Comparison of ENCODE assay signal across 12 cellular contexts in genomic region chr11:9489366-9489765, GRCh38. TPM values are rescaled to one million over a fixed set of nuclear protein-coding genes. Genes with fewer than 3 reads are reported as not detected.
DNase-seq lines count a peak whose midpoint lies in the region; ATAC-seq and TF ChIP-seq lines count a peak whose summit lies in the region.
"Had no signal": no experiment of that assay in that cellular context is flagged by ENCODE, and none has a peak within 500 bp of the region (broad histone marks: within the 10 kb centered on the region; RNA-seq: fewer than 3 reads in every experiment).

No MANE protein-coding gene starts in this region.

- H3K9me3 ChIP-seq in GM23248 (ENCODE audit: low read depth) (no peaks in the 10 kb centered on the region), skeletal muscle satellite cell (replicated peaks; ENCODE audit: low read length) (no peaks in the 10 kb centered on the region)
- H3K9me3 ChIP-seq: lower lobe of right lung, SJCRH30 had no signal

- H3K27ac ChIP-seq in GM23248, result peak overlapping the region; percentile 56
- H3K27ac ChIP-seq: lower lobe of right lung, SJCRH30 had no signal

- peak overlapping the region; percentile 56 for H3K9ac ChIP-seq in GM23248
- H3K9ac ChIP-seq in skeletal muscle satellite cell (ENCODE audit: low read depth, low read length), result peak overlapping the region; percentile 53

- H3K4me1 ChIP-seq in GM23248 (ENCODE audit: insufficient read depth) (peaks cover 31% of the 10 kb centered on the region), skeletal muscle satellite cell (ENCODE audit: control insufficient read depth, insufficient read depth, low read length) (peaks cover 30% of the 10 kb centered on the region)
- H3K4me1 ChIP-seq: lower lobe of right lung, SJCRH30 had no signal

- peak overlapping the region; percentile 93 for H3K4me2 ChIP-seq in GM23248 (ENCODE audit: unreplicated experiment)
- H3K4me2 ChIP-seq in skeletal muscle satellite cell (ENCODE audit: low read length), result peak overlapping the region; percentile 72

- peak overlapping the region; percentile 64 for H3K4me3 ChIP-seq in GM23248
- H3K4me3 ChIP-seq in fibroblast of mammary gland (ENCODE audit: control insufficient read depth, low read depth, low read length), result no peak overlapping the region
- peak overlapping the region; percentile 38 for H3K4me3 ChIP-seq in skeletal muscle satellite cell (ENCODE audit: low read length)
- H3K4me3 ChIP-seq: lower lobe of right lung, SJCRH30 had no signal

- in situ Hi-C loops in GM23248 (cut with MboI), result no loop called here

- no peaks in the 10 kb centered on the region for H3K9me3 Mint-ChIP-seq in activated T-helper 2 cell treated with anti-CD3 and anti-CD28 coated beads, Interferon-gamma antibody, Interleukin-2, Interleukin-4, amounts not matched to agents 10 μg/mL and 5 μg/mL and 100 μg/mL, durations not matched to agents 14 hours and 24 hours and 36 hours

- TF ChIP-seq CTCF in fibroblast of mammary gland (conservative IDR thresholded peaks at IDR 0.05; ENCODE audit: control insufficient read depth, insufficient read depth, low read depth, low read length), result no peak

- H3K36me3 Mint-ChIP-seq in activated T-helper 2 cell treated with anti-CD3 and anti-CD28 coated beads, Interferon-gamma antibody, Interleukin-2, Interleukin-4, amounts not matched to agents 10 μg/mL and 5 μg/mL and 100 μg/mL, durations not matched to agents 14 hours and 24 hours and 36 hours (ENCODE audit: low read depth), result peaks cover 45% of the 10 kb centered on the region

- DNase-seq in GM23248 (peak; percentile 84), fibroblast of mammary gland (ENCODE audit: low read depth) (peak; percentile 55), NAMALWA (ENCODE audit: low spot score) (no peak), NCI-H82 (lab: John Stamatoyannopoulos, UW) (no peak)
- DNase-seq in activated T-helper 2 cell treated with anti-CD3 and anti-CD28 coated beads, Interferon-gamma antibody, Interleukin-2, Interleukin-4, amounts not matched to agents 10 μg/mL and 5 μg/mL and 100 μg/mL, durations not matched to agents 14 hours and 24 hours and 36 hours (ENCODE audit: low spot score), result no peak
- DNase-seq: activated effector memory CD4-positive, alpha-beta T cell treated with anti-CD3 and anti-CD28 coated beads, Interleukin-2, amount 50 U/mL, for 16 hours; Kasumi-1; lower lobe of right lung; SJCRH30 had no signal

- H3F3A ChIP-seq in GM23248 (ENCODE audit: insufficient read depth), result peaks cover 25% of the 10 kb centered on the region

- no peaks in the 10 kb centered on the region for H4K20me1 ChIP-seq in GM23248 (ENCODE audit: insufficient read depth)

- peak overlapping the region; percentile 68 for H2AFZ ChIP-seq in GM23248

- no peaks in the 10 kb centered on the region for H3K27me3 Mint-ChIP-seq in activated T-helper 2 cell treated with anti-CD3 and anti-CD28 coated beads, Interferon-gamma antibody, Interleukin-2, Interleukin-4, amounts not matched to agents 10 μg/mL and 5 μg/mL and 100 μg/mL, durations not matched to agents 14 hours and 24 hours and 36 hours (ENCODE audit: low read depth)

- intact Hi-C loops in activated T-helper 2 cell treated with anti-CD3 and anti-CD28 coated beads, Interferon-gamma antibody, Interleukin-2, Interleukin-4, amounts not matched to agents 10 μg/mL and 5 μg/mL and 100 μg/mL, durations not matched to agents 14 hours and 24 hours and 36 hours (cut with micrococcal nuclease), result no loop called here

- H3K27ac Mint-ChIP-seq in activated T-helper 2 cell treated with anti-CD3 and anti-CD28 coated beads, Interferon-gamma antibody, Interleukin-2, Interleukin-4, amounts not matched to agents 10 μg/mL and 5 μg/mL and 100 μg/mL, durations not matched to agents 14 hours and 24 hours and 36 hours, result peak overlapping the region; percentile 25

- peaks cover 4% of the 10 kb centered on the region; the same call in 1 of the 2 replicates for H3K79me2 ChIP-seq in GM23248 (ENCODE audit: insufficient read depth)

- no peaks in the 10 kb centered on the region for H3K4me1 Mint-ChIP-seq in activated T-helper 2 cell treated with anti-CD3 and anti-CD28 coated beads, Interferon-gamma antibody, Interleukin-2, Interleukin-4, amounts not matched to agents 10 μg/mL and 5 μg/mL and 100 μg/mL, durations not matched to agents 14 hours and 24 hours and 36 hours (ENCODE audit: low read depth)

- 1 to 3% methylated on average over 3 of the region's 3 CpGs for WGBS in GM23248 (ENCODE audit: low coverage in 1 of 2, low lambda C conversion rate in 2 of 2, missing lambda C conversion rate in 2 of 2), 2 experiments

- peaks cover 8% of the 10 kb centered on the region; the same call in 1 of the 2 replicates for H3K36me3 ChIP-seq in GM23248 (ENCODE audit: low read depth)
- H3K36me3 ChIP-seq in skeletal muscle satellite cell (ENCODE audit: insufficient read depth, low read length), result peaks cover 13% of the 10 kb centered on the region

- H3K4me3 Mint-ChIP-seq in activated T-helper 2 cell treated with anti-CD3 and anti-CD28 coated beads, Interferon-gamma antibody, Interleukin-2, Interleukin-4, amounts not matched to agents 10 μg/mL and 5 μg/mL and 100 μg/mL, durations not matched to agents 14 hours and 24 hours and 36 hours (ENCODE audit: low read depth), result no peak overlapping the region

- ATAC-seq in HG02571 (IDR thresholded peaks at IDR 0.05; ENCODE audit: unreplicated experiment), result no peak
- ATAC-seq in GM19351 (IDR thresholded peaks at IDR 0.05; ENCODE audit: unreplicated experiment), result no peak
- ATAC-seq: lower lobe of right lung had no signal

- H3K27me3 ChIP-seq in GM23248 (replicated peaks; ENCODE audit: insufficient read depth), result no peaks in the 10 kb centered on the region
- H3K27me3 ChIP-seq in skeletal muscle satellite cell (ENCODE audit: control insufficient read depth, insufficient read depth, low read length), result no peaks in the 10 kb centered on the region
- H3K27me3 ChIP-seq: SJCRH30 had no signal

- H3K9me2 ChIP-seq in GM23248 (ENCODE audit: insufficient read depth), result no peaks in the 10 kb centered on the region

RNA-seq across cellular contexts. Expression of gene ZNF143, which starts 28.6 kb away (rescaled TPM):
- 5.3 and 20.5 TPM in 2 replicates for total RNA-seq in GM23248 (2014; rRNA removed; shearing (Covaris generic))
- 13.6 and 16.7 TPM in 2 replicates for polyA plus RNA-seq in GM23248 (2016; fragmentation: Nextera tagmentation; extraction: Ambion mirVana)
- 30.9 and 36.8 TPM in 2 replicates for total RNA-seq in activated T-helper 2 cell treated with anti-CD3 and anti-CD28 coated beads, Interferon-gamma antibody, Interleukin-2, Interleukin-4, amounts not matched to agents 10 μg/mL and 5 μg/mL and 100 μg/mL, durations not matched to agents 14 hours and 24 hours and 36 hours
- total RNA-seq in skeletal muscle satellite cell (2012; rRNA removed), result 14.0 and 14.4 TPM in 2 replicates

Comparison
In these comparisons a context has a peak if more than half of its experiments do, and no peak if none do; other contexts are left out.
1. DNase-seq: peak in GM23248 (single experiment) and fibroblast of mammary gland (single experiment); none in activated T-helper 2 cell treated with anti-CD3 and anti-CD28 coated beads, Interferon-gamma antibody, Interleukin-2, Interleukin-4, amounts not matched to agents 10 μg/mL and 5 μg/mL and 100 μg/mL, durations not matched to agents 14 hours and 24 hours and 36 hours (single experiment), NAMALWA (single experiment) and NCI-H82 (single experiment).